8 cellular contexts compared by ENCODE assay signal in the genomic region with DNA sequence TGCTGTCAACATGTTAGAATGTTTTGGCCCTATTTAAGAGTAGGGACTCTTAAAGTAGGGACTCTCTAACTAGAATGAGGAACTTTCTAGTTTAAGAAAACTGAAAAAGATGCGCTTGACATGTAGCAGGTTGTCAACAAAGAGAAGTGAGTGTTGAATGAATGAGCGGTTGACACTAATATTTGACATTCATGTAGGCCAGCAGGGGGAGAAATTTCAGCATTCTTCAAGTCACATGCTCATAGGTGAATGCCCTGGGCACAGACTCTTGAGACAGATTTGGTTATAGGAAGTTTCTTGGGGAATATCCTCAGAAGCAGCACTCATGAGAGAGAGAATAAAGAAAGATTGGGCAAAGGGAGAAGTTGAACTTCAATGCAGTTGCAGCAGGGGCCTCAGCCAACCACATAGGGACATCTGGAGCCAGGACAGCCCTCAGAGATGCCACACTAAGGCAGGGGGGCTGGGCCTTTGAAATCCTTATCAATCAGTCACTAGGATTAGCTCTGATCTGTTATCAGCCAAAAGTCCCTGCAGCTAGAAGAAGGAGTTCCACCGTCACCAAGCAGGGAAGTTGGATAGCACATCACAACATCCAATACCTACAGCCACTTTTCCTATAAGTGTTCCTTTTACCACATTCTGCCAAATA.
DNase-seq lines count a peak whose midpoint lies in the region; ATAC-seq and TF ChIP-seq lines count a peak whose summit lies in the region.

No MANE protein-coding gene starts in this region.

- peak; percentile 76 for ATAC-seq in HG03039 (IDR thresholded peaks at IDR 0.05; ENCODE audit: unreplicated experiment)
- no peak for ATAC-seq in Panc1

- CTCF ChIA-PET in Panc1 (lab: Charles Lee): no interaction called here
- CTCF ChIA-PET in activated CD4-positive, alpha-beta memory T cell treated with anti-CD3 and anti-CD28 coated beads for 36 hours (lab: Charles Lee): no interaction called here
- CTCF ChIA-PET in CD8-positive, alpha-beta memory T cell (lab: Charles Lee): no interaction called here

- no TSS peak for BruUV-seq in Panc1 (replicated peaks; lab: Mats Ljungman, UMichigan)

- WGBS in transverse colon (ENCODE audit: low coverage in 1 of 2), 2 donors: 40 to 47% methylated on average over 3 of the region's 3 CpGs

- no peak for TF ChIP-seq POLR2A in transverse colon (IDR thresholded peaks at IDR 0.05)

- in situ Hi-C loops in Panc1 (cut with HindIII; ENCODE audit: low pct_unique_long_range_greater_than_20kb, low sequenced_read_pairs): no loop called here
- in situ Hi-C loops in transverse colon (cut with MboI; ENCODE audit: low pct_ligation_motif_present in 1 of 4, low pct_unique_long_range_greater_than_20kb in 1 of 4, low sequenced_read_pairs in 3 of 4): no loop called here

- no peaks in the 10 kb centered on the region for H3K36me3 Mint-ChIP-seq in activated CD4-positive, alpha-beta memory T cell treated with anti-CD3 and anti-CD28 coated beads for 36 hours
- no peaks in the 10 kb centered on the region for H3K36me3 Mint-ChIP-seq in CD8-positive, alpha-beta memory T cell

- peaks cover 9% of the 10 kb centered on the region for H3K9me3 Mint-ChIP-seq in activated CD4-positive, alpha-beta memory T cell treated with anti-CD3 and anti-CD28 coated beads for 36 hours
- H3K9me3 Mint-ChIP-seq in CD8-positive, alpha-beta memory T cell: peaks cover 1 to 14% (median 4%) of the 10 kb centered on the region in 5 donors

- TF ChIP-seq EP300 in transverse colon (IDR thresholded peaks at IDR 0.05; ENCODE audit: low read depth): no peak

- H3K4me1 ChIP-seq in Panc1 (ENCODE audit: control insufficient read depth, insufficient read depth, low read length): no peaks in the 10 kb centered on the region
- H3K4me1 ChIP-seq in transverse colon: no peaks in the 10 kb centered on the region
- no peaks in the 10 kb centered on the region for H3K4me1 ChIP-seq in CD8-positive, alpha-beta memory T cell (ENCODE audit: insufficient read depth, low read length)

- no peaks in the 10 kb centered on the region for H3K36me3 ChIP-seq in Panc1 (ENCODE audit: control insufficient read depth, insufficient read depth, low read length)
- no peaks in the 10 kb centered on the region for H3K36me3 ChIP-seq in transverse colon
- no peaks in the 10 kb centered on the region for H3K36me3 ChIP-seq in CD8-positive, alpha-beta memory T cell (ENCODE audit: insufficient read depth, low read length)

- no peaks in the 10 kb centered on the region for H3K27me3 Mint-ChIP-seq in activated CD4-positive, alpha-beta memory T cell treated with anti-CD3 and anti-CD28 coated beads for 36 hours
- H3K27me3 Mint-ChIP-seq in CD8-positive, alpha-beta memory T cell: no peaks in the 10 kb centered on the region

- H3K4me1 Mint-ChIP-seq in activated CD4-positive, alpha-beta memory T cell treated with anti-CD3 and anti-CD28 coated beads for 36 hours (ENCODE audit: low read depth): no peaks in the 10 kb centered on the region
- H3K4me1 Mint-ChIP-seq in CD8-positive, alpha-beta memory T cell: no peaks in the 10 kb centered on the region

- no peak overlapping the region for H3K4me3 Mint-ChIP-seq in activated CD4-positive, alpha-beta memory T cell treated with anti-CD3 and anti-CD28 coated beads for 36 hours
- H3K4me3 Mint-ChIP-seq in CD8-positive, alpha-beta memory T cell: no peak overlapping the region

- H3K27ac ChIP-seq in Panc1 (ENCODE audit: low read length) (no peak overlapping the region), transverse colon (no peak overlapping the region)
- no peak overlapping the region for H3K27ac ChIP-seq in CD8-positive, alpha-beta memory T cell (ENCODE audit: low read depth, low read length)

- H3K27ac Mint-ChIP-seq in activated CD4-positive, alpha-beta memory T cell treated with anti-CD3 and anti-CD28 coated beads for 36 hours: no peak overlapping the region
- peak overlapping the region in 1 of 8 donors; percentile 76 for H3K27ac Mint-ChIP-seq in CD8-positive, alpha-beta memory T cell

- no peaks in the 10 kb centered on the region for H3K9me3 ChIP-seq in Panc1 (ENCODE audit: control insufficient read depth, insufficient read depth, low read depth, low read length)
- H3K9me3 ChIP-seq in transverse colon: no peaks in the 10 kb centered on the region
- no peaks in the 10 kb centered on the region for H3K9me3 ChIP-seq in CD8-positive, alpha-beta memory T cell (ENCODE audit: low read length)

- peak; percentile 20; the same call in 1 of the 2 replicates for TF ChIP-seq CTCF in Panc1 (IDR thresholded peaks at IDR 0.05)
- peak in 4 of 5 experiments; percentile 17 to 33 (median 26) for TF ChIP-seq CTCF in transverse colon (IDR thresholded peaks at IDR 0.05)

- H3K27me3 ChIP-seq in Panc1 (ENCODE audit: control insufficient read depth, insufficient read depth, low read length) (no peaks in the 10 kb centered on the region), transverse colon (no peaks in the 10 kb centered on the region)
- no peaks in the 10 kb centered on the region for H3K27me3 ChIP-seq in CD8-positive, alpha-beta memory T cell (ENCODE audit: insufficient read depth, low read length, poor library complexity, severe bottlenecking)

- DNase-seq in NOMO-1 treated with DMSO at 0.1 percent for 48 hours (lab: John Stamatoyannopoulos, UW; ENCODE audit: unreplicated experiment) (peak; percentile 13), NOMO-1 treated with dmso at 0.1 percent for 144 hours (lab: John Stamatoyannopoulos, UW; ENCODE audit: unreplicated experiment) (no peak), Panc1 (ENCODE audit: low read depth, low spot score) (no peak), transverse colon (no peak), GDM1 (lab: John Stamatoyannopoulos, UW) (no peak)
- DNase-seq in activated CD4-positive, alpha-beta memory T cell treated with anti-CD3 and anti-CD28 coated beads for 36 hours: no peak
- DNase-seq in CD8-positive, alpha-beta memory T cell: no peak

- intact Hi-C loops in Panc1 (cut with micrococcal nuclease; ENCODE audit: unreplicated experiment) (no loop called here), transverse colon (cut with DNase I; ENCODE audit: low total_unique reads) (no loop called here)
- intact Hi-C loops in activated CD4-positive, alpha-beta memory T cell treated with anti-CD3 and anti-CD28 coated beads for 36 hours (cut with micrococcal nuclease): no loop called here

- POLR2A ChIA-PET in Panc1 (lab: Charles Lee): no interaction called here
- POLR2A ChIA-PET in activated CD4-positive, alpha-beta memory T cell treated with anti-CD3 and anti-CD28 coated beads for 36 hours (lab: Charles Lee): no interaction called here
- POLR2A ChIA-PET in CD8-positive, alpha-beta memory T cell (lab: Charles Lee): no interaction called here

- H3K4me3 ChIP-seq in Panc1 (ENCODE audit: low read depth in 2 of 2, low read length in 2 of 2): no peak overlapping the region
- H3K4me3 ChIP-seq in transverse colon: no peak overlapping the region
- no peak overlapping the region for H3K4me3 ChIP-seq in CD8-positive, alpha-beta memory T cell (ENCODE audit: low read length)
